Comparison of ENCODE assay signal across 8 cellular contexts in the genomic region with DNA sequence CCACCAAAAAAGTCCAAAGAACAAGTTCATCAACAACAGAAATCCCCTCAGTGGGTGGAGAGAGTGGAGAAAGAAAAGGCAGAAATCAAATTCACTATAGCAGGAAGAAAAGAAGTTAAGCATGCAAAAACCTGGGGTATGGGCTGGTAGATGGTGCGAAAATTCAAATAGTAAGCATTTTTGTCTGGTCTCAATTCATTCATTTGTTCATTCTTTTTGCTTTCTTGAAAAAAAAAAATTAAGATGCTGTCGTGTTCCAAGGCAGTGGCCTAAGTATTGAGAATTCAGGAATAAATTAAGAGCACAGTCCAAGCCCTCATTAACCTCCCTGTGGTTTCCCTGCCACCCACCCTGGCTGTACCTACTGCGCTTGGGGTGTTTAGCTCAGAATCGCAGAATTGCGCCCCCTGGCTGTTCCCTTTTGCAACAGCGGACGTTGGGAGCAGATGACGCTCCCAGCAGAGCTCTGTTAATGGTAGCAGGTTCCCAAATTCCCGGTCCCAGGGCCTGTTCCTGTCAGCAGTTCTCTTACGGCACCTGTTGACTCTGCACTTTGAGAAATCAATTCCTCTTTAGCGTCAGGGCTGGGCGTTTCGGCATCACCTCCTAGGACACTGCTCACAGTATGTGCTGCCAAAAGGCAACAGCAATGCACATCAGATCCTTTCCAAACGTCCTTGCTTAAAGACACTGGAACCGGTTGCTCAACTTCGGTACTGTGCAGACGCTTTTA. TPM values are rescaled to one million over a fixed set of nuclear protein-coding genes. Genes with fewer than 3 reads are reported as not detected.
DNase-seq lines count a peak whose midpoint lies in the region; ATAC-seq, FAIRE-seq and TF ChIP-seq lines count a peak whose summit lies in the region.

No MANE protein-coding gene starts in this region.

- H3K27ac ChIP-seq in CD4-positive, CD25-positive, alpha-beta regulatory T cell (ENCODE audit: insufficient read depth, low read length, poor library complexity, severe bottlenecking), result no peak overlapping the region
- no peak overlapping the region for H3K27ac ChIP-seq in HL-60 (replicated peaks)

- FAIRE-seq in RCC 7860 (lab: Jason Lieb, UNC), result no peak

- no peaks in the 10 kb centered on the region for H3K4me1 ChIP-seq in CD4-positive, CD25-positive, alpha-beta regulatory T cell (ENCODE audit: control insufficient read depth, insufficient read depth, low read length, poor library complexity, severe bottlenecking)

- no peaks in the 10 kb centered on the region for H3K4me1 Mint-ChIP-seq in CD4-positive, CD25-positive, alpha-beta regulatory T cell
- no peaks in the 10 kb centered on the region for H3K4me1 Mint-ChIP-seq in immature natural killer cell

- H3K36me3 Mint-ChIP-seq in CD4-positive, CD25-positive, alpha-beta regulatory T cell, result no peaks in the 10 kb centered on the region
- no peaks in the 10 kb centered on the region for H3K36me3 Mint-ChIP-seq in immature natural killer cell

- H3K27me3 ChIP-seq in CD4-positive, CD25-positive, alpha-beta regulatory T cell (ENCODE audit: control insufficient read depth, insufficient read depth, low read length), result peaks cover 3% of the 10 kb centered on the region
- H3K27me3 ChIP-seq in HL-60 (ENCODE audit: insufficient read depth, poor library complexity, severe bottlenecking), result no peaks in the 10 kb centered on the region

- H3K9me3 Mint-ChIP-seq in CD4-positive, CD25-positive, alpha-beta regulatory T cell, result peaks cover 0 to under 1% (median 0%) of the 10 kb centered on the region in 7 donors
- H3K9me3 Mint-ChIP-seq in immature natural killer cell, result no peaks in the 10 kb centered on the region

- no peak overlapping the region for H3K4me3 ChIP-seq in CD4-positive, CD25-positive, alpha-beta regulatory T cell (ENCODE audit: low read depth, low read length)
- no peak overlapping the region for H3K4me3 ChIP-seq in HL-60 (replicated peaks; ENCODE audit: insufficient read depth, low read length)

- H3K9me3 ChIP-seq in CD4-positive, CD25-positive, alpha-beta regulatory T cell (ENCODE audit: control insufficient read depth in 2 of 2, low read length in 2 of 2), result no peaks in the 10 kb centered on the region

- TF ChIP-seq CTCF in HL-60 (IDR thresholded peaks at IDR 0.05; ENCODE audit: insufficient read depth, low read length), result peak; percentile 3

- H3K27me3 Mint-ChIP-seq in CD4-positive, CD25-positive, alpha-beta regulatory T cell, result peaks cover 20% of the 10 kb centered on the region
- peaks cover 3 to 6% (median 3%) of the 10 kb centered on the region in 3 donors for H3K27me3 Mint-ChIP-seq in immature natural killer cell (ENCODE audit: low read depth in 3 of 3)

- H3K36me3 ChIP-seq in CD4-positive, CD25-positive, alpha-beta regulatory T cell (ENCODE audit: control insufficient read depth, insufficient read depth, low read length), result no peaks in the 10 kb centered on the region

- DNase-seq in CD4-positive, CD25-positive, alpha-beta regulatory T cell, result peak; percentile 6 to 27 (median 8)
- DNase-seq in HL-60 (ENCODE audit: low read depth in 1 of 2, low spot score in 1 of 2), result no peak
- peak; percentile 11 for DNase-seq in activated T-cell treated with anti-CD3 and anti-CD28 coated beads for 24 hours (ENCODE audit: low read depth)
- DNase-seq in immature natural killer cell, result peak; percentile 53 to 57 (median 53)
- DNase-seq in stimulated activated naive CD4-positive, alpha-beta T cell treated with Interleukin-2 at 50 U/mL for 16 hours (lab: John Stamatoyannopoulos, UW), result peak; percentile 14
- no peak for DNase-seq in RCC 7860 (ENCODE audit: low spot score)

- ATAC-seq in CD4-positive, CD25-positive, alpha-beta regulatory T cell (ENCODE audit: low read depth in 2 of 2), result peak in 1 of 2 donors; percentile 34
- ATAC-seq in HG03565 (IDR thresholded peaks at IDR 0.05; ENCODE audit: unreplicated experiment), result no peak
- ATAC-seq in GM19035 (IDR thresholded peaks at IDR 0.05; ENCODE audit: unreplicated experiment), result no peak

- no peak overlapping the region for H3K27ac Mint-ChIP-seq in CD4-positive, CD25-positive, alpha-beta regulatory T cell
- no peak overlapping the region for H3K27ac Mint-ChIP-seq in immature natural killer cell

- H3K4me3 Mint-ChIP-seq in CD4-positive, CD25-positive, alpha-beta regulatory T cell, result no peak overlapping the region
- no peak overlapping the region for H3K4me3 Mint-ChIP-seq in immature natural killer cell

RNA-seq across cellular contexts. Expression of gene SSX2IP, which starts 34.0 kb away (rescaled TPM):
- total RNA-seq in CD4-positive, CD25-positive, alpha-beta regulatory T cell, result 9.3 TPM
- 1 to 10 TPM; 1.5 to 3.9 (median 2.7) TPM for polyA plus RNA-seq in CD4-positive, CD25-positive, alpha-beta regulatory T cell
- polyA plus RNA-seq in immature natural killer cell, result 10 to 100 TPM; 14.4 to 24.3 (median 20.2) TPM

Comparison
In these comparisons a context has a peak if more than half of its experiments do, and no peak if none do; other contexts are left out.
1. DNase-seq: peak in CD4-positive, CD25-positive, alpha-beta regulatory T cell (3 of 3), activated T-cell treated with anti-CD3 and anti-CD28 coated beads for 24 hours (single experiment), immature natural killer cell (3 of 3) and stimulated activated naive CD4-positive, alpha-beta T cell treated with Interleukin-2 at 50 U/mL for 16 hours (single experiment); none in HL-60 (0 of 2) and RCC 7860 (single experiment).